In the genomic region with DNA sequence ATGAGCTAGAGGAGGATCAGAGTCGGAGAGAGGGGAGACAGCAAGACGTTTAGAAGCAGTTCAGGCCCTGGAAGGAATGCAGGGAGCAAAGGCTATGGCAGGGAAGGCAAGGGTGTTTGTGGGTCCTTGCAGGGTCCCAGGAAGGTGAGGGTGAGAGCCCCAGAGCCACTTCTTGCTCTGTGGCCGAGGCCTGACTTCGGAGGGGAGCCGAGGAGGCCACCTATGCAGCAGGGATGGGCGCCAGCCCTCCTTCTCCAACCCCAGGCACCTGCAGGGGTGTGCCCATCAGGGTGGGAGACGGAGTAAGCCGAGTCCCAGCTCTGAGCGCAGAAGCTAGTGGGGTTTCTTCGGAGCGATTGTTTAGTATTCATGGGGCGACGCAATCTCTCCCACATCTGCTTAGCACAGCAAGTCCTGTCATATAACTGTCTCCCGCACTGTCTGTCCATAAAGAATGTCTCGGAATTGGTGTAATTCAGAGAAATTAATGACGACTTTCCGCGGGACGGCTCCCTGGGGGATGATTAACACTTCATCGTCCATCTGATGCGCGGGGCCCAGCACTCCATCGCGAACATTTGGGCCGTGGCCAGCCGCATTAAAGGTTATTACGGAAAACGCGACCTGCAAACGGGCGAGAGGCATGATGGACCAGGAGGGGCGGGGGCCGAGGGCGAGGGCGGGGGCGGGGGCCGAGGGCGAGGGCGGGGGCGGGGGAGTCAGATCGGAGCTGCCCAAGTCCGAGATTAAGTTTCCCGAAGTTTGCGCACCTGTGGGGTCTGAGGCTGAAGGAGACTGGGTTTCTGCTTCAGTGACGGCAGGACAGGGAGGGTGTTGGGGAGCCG, we compare ENCODE assay signal across 12 cellular contexts. TPM values are rescaled to one million over a fixed set of nuclear protein-coding genes. Genes with fewer than 3 reads are reported as not detected.
A peak's percentile ranks its signal among the peaks of the same experiment; 100 is the strongest.
DNase-seq lines count a peak whose midpoint lies in the region; ATAC-seq and TF ChIP-seq lines count a peak whose summit lies in the region.
"Had no signal": no experiment of that assay in that cellular context is flagged by ENCODE, and none has a peak within 500 bp of the region (broad histone marks: within the 10 kb centered on the region; RNA-seq: fewer than 3 reads in every experiment).

No MANE protein-coding gene starts in this region.

- no peak overlapping the region for H2BK5ac ChIP-seq in IMR-90 (ENCODE audit: low read depth, low read length, poor library complexity, severe bottlenecking)

- H3K18ac ChIP-seq in IMR-90 (ENCODE audit: low read depth, low read length) = no peak overlapping the region

- H2AK9ac ChIP-seq in IMR-90 (replicated peaks; ENCODE audit: low read depth, low read length, poor library complexity) = no peak overlapping the region

- no peak overlapping the region for H2BK20ac ChIP-seq in IMR-90 (ENCODE audit: low read depth, low read length)

- no CpG with 5 or more reads among the region's 46 CpGs for WGBS in IMR-90 (ENCODE audit: extremely low coverage in 2 of 2, insufficient read length in 1 of 2), 2 experiments

- H4K5ac ChIP-seq in IMR-90 (ENCODE audit: low read depth, low read length) = no peak overlapping the region

- H3K36me3 ChIP-seq in CD8-positive, alpha-beta memory T cell (ENCODE audit: insufficient read depth, low read length) = no peaks in the 10 kb centered on the region
- no peaks in the 10 kb centered on the region for H3K36me3 ChIP-seq in IMR-90 (ENCODE audit: control insufficient read depth, insufficient read depth, low read length)
- no peaks in the 10 kb centered on the region for H3K36me3 ChIP-seq in neural progenitor cell
- no peaks in the 10 kb centered on the region for H3K36me3 ChIP-seq in MG63

- no peak overlapping the region for H3K4ac ChIP-seq in IMR-90 (ENCODE audit: low read depth, low read length)

- POLR2A ChIA-PET in CD8-positive, alpha-beta memory T cell (lab: Charles Lee) = interaction anchor here (0.7 to 2.4 kb wide), 2 partner anchors 11 to 234 kb away, joined by 3 to 8 read pairs; a partner anchor contains a TSS
- POLR2A ChIA-PET in IMR-90 (lab: Charles Lee; ENCODE audit: unreplicated experiment) = interaction anchor here (0.6 kb wide), 1 partner anchor 239 kb away, joined by 4 read pairs; a partner anchor contains a TSS

- no peak overlapping the region for H3K56ac ChIP-seq in IMR-90 (ENCODE audit: extremely low read depth, insufficient read depth, low read length)

- no TSS peak for BruUV-seq in IMR-90 (replicated peaks; lab: Mats Ljungman, UMichigan)

- dilution Hi-C loops in IMR-90 (cut with HindIII; ENCODE audit: low sequenced_read_pairs, unreplicated experiment) = no loop called here

- H2BK120ac ChIP-seq in IMR-90 (ENCODE audit: low read depth, low read length) = no peak overlapping the region

- H3K36me3 Mint-ChIP-seq in CD8-positive, alpha-beta memory T cell = no peaks in the 10 kb centered on the region
- no peaks in the 10 kb centered on the region for H3K36me3 Mint-ChIP-seq in neural progenitor cell

- TF ChIP-seq CTCF in IMR-90 (conservative IDR thresholded peaks at IDR 0.05; ENCODE audit: low read depth, low read length) (no peak), neural progenitor cell (IDR thresholded peaks at IDR 0.05) (no peak)

- H4K91ac ChIP-seq in IMR-90 (ENCODE audit: insufficient read depth, low read depth, low read length) = no peak overlapping the region

- TF ChIP-seq POLR2A in IMR-90 (IDR thresholded peaks at IDR 0.05; ENCODE audit: low read depth, low read length) = no peak

- H2BK15ac ChIP-seq in IMR-90 (ENCODE audit: low read depth, low read length) = no peak overlapping the region

- no peak overlapping the region for H3K9ac ChIP-seq in IMR-90 (ENCODE audit: low read depth, low read length)
- no peak overlapping the region for H3K9ac ChIP-seq in neural progenitor cell

- H3K4me1 Mint-ChIP-seq in CD8-positive, alpha-beta memory T cell = peaks cover 10 to 21% (median 20%) of the 10 kb centered on the region in 3 donors
- peaks cover 38% of the 10 kb centered on the region for H3K4me1 Mint-ChIP-seq in neural progenitor cell

- CTCF ChIA-PET in CD8-positive, alpha-beta memory T cell (lab: Charles Lee) = interaction anchor here (1.5 to 18.1 kb wide), 8 partner anchors 4 to 64 kb away, joined by 3 to 269 read pairs (median 6); a partner anchor contains a TSS
- CTCF ChIA-PET in IMR-90 (lab: Yijun Ruan, JAX) = no interaction called here

- H3K79me1 ChIP-seq in IMR-90 (ENCODE audit: low read depth in 1 of 2, low read length in 2 of 2) = no peaks in the 10 kb centered on the region

- H3K4me3 Mint-ChIP-seq in CD8-positive, alpha-beta memory T cell = peak overlapping the region; percentile 19 to 82 (median 67)
- peak overlapping the region; percentile 81 for H3K4me3 Mint-ChIP-seq in neural progenitor cell

- peak overlapping the region in 2 of 8 donors; percentile 20 to 49 for H3K27ac Mint-ChIP-seq in CD8-positive, alpha-beta memory T cell
- no peak overlapping the region for H3K27ac Mint-ChIP-seq in neural progenitor cell

- H3K27me3 Mint-ChIP-seq in CD8-positive, alpha-beta memory T cell = peaks cover 39 to 66% of the 10 kb centered on the region in 2 donors
- H3K27me3 Mint-ChIP-seq in neural progenitor cell (ENCODE audit: insufficient read depth, low read depth) = peaks cover 44% of the 10 kb centered on the region

- no peak overlapping the region for H4K8ac ChIP-seq in IMR-90 (ENCODE audit: low read depth in 2 of 2, low read length in 2 of 2)

- peaks cover 35% of the 10 kb centered on the region for H3F3A ChIP-seq in neural progenitor cell (ENCODE audit: low read depth)

- H3K9me1 ChIP-seq in IMR-90 (ENCODE audit: insufficient read depth, low read length) = no peaks in the 10 kb centered on the region; the same call in 1 of the 2 replicates

- H3K27me3 ChIP-seq in CD8-positive, alpha-beta memory T cell (ENCODE audit: insufficient read depth, low read length, poor library complexity, severe bottlenecking) = peaks cover 55% of the 10 kb centered on the region
- H3K27me3 ChIP-seq in IMR-90 (ENCODE audit: control insufficient read depth, insufficient read depth, low read length) (peaks cover 80% of the 10 kb centered on the region), neural progenitor cell (peaks cover 97% of the 10 kb centered on the region), MG63 (no peaks in the 10 kb centered on the region)

- peaks cover 23% of the 10 kb centered on the region for H3K4me1 ChIP-seq in CD8-positive, alpha-beta memory T cell (ENCODE audit: insufficient read depth, low read length)
- H3K4me1 ChIP-seq in IMR-90 (ENCODE audit: control insufficient read depth, insufficient read depth, low read length) (no peaks in the 10 kb centered on the region), neural progenitor cell (peaks cover 40% of the 10 kb centered on the region)

- H3K4me2 ChIP-seq in IMR-90 (ENCODE audit: low read depth, low read length) = peak overlapping the region; percentile 80; the same call in 1 of the 2 replicates
- peak overlapping the region; percentile 77 for H3K4me2 ChIP-seq in neural progenitor cell

- ATAC-seq in IMR-90 (ENCODE audit: low read depth) (no peak), GM21576 (IDR thresholded peaks at IDR 0.05; ENCODE audit: unreplicated experiment) (no peak), GM21381 (IDR thresholded peaks at IDR 0.05; ENCODE audit: unreplicated experiment) (no peak)

- no peaks in the 10 kb centered on the region for H3K79me2 ChIP-seq in neural progenitor cell (ENCODE audit: low read depth)

- no peaks in the 10 kb centered on the region for H3K9me3 ChIP-seq in CD8-positive, alpha-beta memory T cell (ENCODE audit: low read length)
- H3K9me3 ChIP-seq in IMR-90 (ENCODE audit: control insufficient read depth, insufficient read depth, low read length) (0 out of 2 replicates have a peak, but pooled peaks cover 2% of the 10 kb centered on the region), neural progenitor cell (ENCODE audit: low read depth) (no peaks in the 10 kb centered on the region), MG63 (no peaks in the 10 kb centered on the region)
- H3K9me3 ChIP-seq: mucosa of descending colon had no signal

- no peak overlapping the region for H3K23ac ChIP-seq in IMR-90 (ENCODE audit: low read depth, low read length)

- H2AFZ ChIP-seq in IMR-90 (replicated peaks; ENCODE audit: low read length, poor library complexity) (no peak overlapping the region), neural progenitor cell (replicated peaks) (peak overlapping the region; percentile 59)

- peak overlapping the region; percentile 55 for H3K4me3 ChIP-seq in CD8-positive, alpha-beta memory T cell (ENCODE audit: low read length)
- H3K4me3 ChIP-seq in IMR-90 (ENCODE audit: insufficient read depth, low read depth, low read length) = 0 out of 2 replicates have a peak overlapping the region, but pooled peaks have one; percentile 14
- peak overlapping the region; percentile 47 for H3K4me3 ChIP-seq in neural progenitor cell
- H3K4me3 ChIP-seq in MG63 = no peak overlapping the region
- H3K4me3 ChIP-seq: mucosa of descending colon had no signal

- in situ Hi-C loops in IMR-90 (cut with MboI; ENCODE audit: low sequenced_read_pairs) = loop anchor here (5.0 to 10.0 kb wide), 2 partner anchors 37 to 195 kb away; no protein-coding TSS in a partner anchor

- no peak overlapping the region for H2AK5ac ChIP-seq in IMR-90 (ENCODE audit: low read depth, low read length)

- no peak overlapping the region for H3K14ac ChIP-seq in IMR-90 (replicated peaks; ENCODE audit: low read depth, low read length)

- H3K9me3 Mint-ChIP-seq in CD8-positive, alpha-beta memory T cell = no peaks in the 10 kb centered on the region
- no peaks in the 10 kb centered on the region for H3K9me3 Mint-ChIP-seq in neural progenitor cell

- DNase-seq in CD8-positive, alpha-beta memory T cell = peak in 1 of 5 donors; percentile 6
- DNase-seq in IMR-90 (no peak), ecto neural progenitor cell (ENCODE audit: low spot score) (peak; percentile 59), neural progenitor cell (ENCODE audit: low spot score) (no peak), MG63 (no peak)
- DNase-seq in stimulated activated CD4-positive, alpha-beta T cell treated with anti-CD3 and anti-CD28 coated beads, Interleukin-4, amount 100 ng/mL, for 4 hours = no peak
- DNase-seq: activated CD4-positive, CD25-positive, alpha-beta regulatory T cell treated with anti-CD3 and anti-CD28 coated beads, Interleukin-2, amount 50 U/mL, for 72 hours; dermis blood vessel endothelial cell; NCI-H526 treated with DMSO at 0.1 percent for 48 hours had no signal

- TF ChIP-seq RAD21 in IMR-90 (IDR thresholded peaks at IDR 0.05; ENCODE audit: low read length) = no peak

- no peak overlapping the region for H3K27ac ChIP-seq in CD8-positive, alpha-beta memory T cell (ENCODE audit: low read depth, low read length)
- no peak overlapping the region for H3K27ac ChIP-seq in IMR-90 (ENCODE audit: insufficient read depth, low read length)
- H3K27ac ChIP-seq in neural progenitor cell = no peak overlapping the region

- intact Hi-C loops in IMR-90 (cut with micrococcal nuclease) = no loop called here

- H4K20me1 ChIP-seq in IMR-90 (ENCODE audit: insufficient read depth, low read length) = no peaks in the 10 kb centered on the region
- peaks cover 7% of the 10 kb centered on the region for H4K20me1 ChIP-seq in neural progenitor cell (ENCODE audit: low read depth)

RNA-seq across cellular contexts. Expression of a gene that starts 12.3 kb away (rescaled TPM):
- total RNA-seq in CD8-positive, alpha-beta memory T cell = 10 to 100 TPM; 29.5 to 31.4 TPM
- 73.9 TPM for polyA plus RNA-seq in CD8-positive, alpha-beta memory T cell
- total RNA-seq in IMR-90 (2012; rRNA removed) = 100.0 and 169 TPM in 2 replicates
- polyA plus RNA-seq in IMR-90 (2012; rRNA removed) = 110 and 156 TPM in 2 replicates
- 66.6 and 103 TPM in 2 replicates for polyA plus RNA-seq in IMR-90 (2012; cell fraction: cytosol; rRNA removed)
- 596 and 737 TPM in 2 replicates for polyA plus RNA-seq in IMR-90 (2012; cell fraction: nucleus; rRNA removed; ENCODE audit: low replicate concordance)
- 25.3 and 46.0 TPM in 2 replicates for total RNA-seq in neural progenitor cell (ENCODE audit: low replicate concordance)
- 35.7 and 42.4 TPM in 2 replicates for total RNA-seq in MG63 (2014; rRNA removed; shearing (Covaris generic); ENCODE audit: low replicate concordance)

RNA-seq across cellular contexts. Expression of a gene that starts 12.3 kb away (rescaled TPM):
- not detected for total RNA-seq in CD8-positive, alpha-beta memory T cell
- polyA plus RNA-seq in CD8-positive, alpha-beta memory T cell = not detected
- total RNA-seq in IMR-90 (2012; rRNA removed) = not detected in 2 replicates
- polyA plus RNA-seq in IMR-90 (2012; rRNA removed) = not detected in 2 replicates
- polyA plus RNA-seq in IMR-90 (2012; cell fraction: cytosol; rRNA removed) = not detected in 2 replicates
- not detected in 2 replicates for polyA plus RNA-seq in IMR-90 (2012; cell fraction: nucleus; rRNA removed; ENCODE audit: low replicate concordance)
- not detected in 2 replicates for total RNA-seq in neural progenitor cell (ENCODE audit: low replicate concordance)
- not detected in 2 replicates for total RNA-seq in MG63 (2014; rRNA removed; shearing (Covaris generic); ENCODE audit: low replicate concordance)
- total RNA-seq: dermis blood vessel endothelial cell, mucosa of descending colon had no signal
